Comparison of ENCODE assay signal across 6 cellular contexts in the genomic region with DNA sequence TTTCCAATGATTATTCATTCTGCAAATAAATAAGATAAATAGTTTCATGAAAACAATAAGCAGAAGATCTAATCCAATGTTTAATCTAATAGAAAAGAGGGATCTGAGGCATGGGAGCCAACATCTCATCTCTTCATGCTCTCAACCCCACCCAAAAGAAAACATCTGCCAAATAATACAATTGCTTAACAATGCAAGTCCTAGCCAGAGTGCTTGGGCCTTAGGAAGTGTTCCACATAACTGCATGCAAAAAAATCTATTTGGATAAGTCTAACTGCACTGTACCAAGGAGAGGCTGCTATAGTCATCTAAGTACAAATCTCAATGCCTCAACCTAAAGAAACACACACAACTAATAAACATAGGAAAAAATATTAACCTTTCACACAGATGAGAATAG.
"Had no signal": no experiment of that assay in that cellular context is flagged by ENCODE, and none has a peak within 500 bp of the region (broad histone marks: within the 10 kb centered on the region; RNA-seq: fewer than 3 reads in every experiment).

No MANE protein-coding gene starts in this region.

- H3K27ac ChIP-seq: GM23248, HL-60 had no signal

- H3K9ac ChIP-seq: GM23248 had no signal

- DNase-seq: GM23248, H9, HCEC 1CT, KBM-7 had no signal

- ATAC-seq: HepG2 had no signal

- H2AFZ ChIP-seq: GM23248 had no signal

- H3K4me3 ChIP-seq: GM23248 had no signal
